In the genomic region with DNA sequence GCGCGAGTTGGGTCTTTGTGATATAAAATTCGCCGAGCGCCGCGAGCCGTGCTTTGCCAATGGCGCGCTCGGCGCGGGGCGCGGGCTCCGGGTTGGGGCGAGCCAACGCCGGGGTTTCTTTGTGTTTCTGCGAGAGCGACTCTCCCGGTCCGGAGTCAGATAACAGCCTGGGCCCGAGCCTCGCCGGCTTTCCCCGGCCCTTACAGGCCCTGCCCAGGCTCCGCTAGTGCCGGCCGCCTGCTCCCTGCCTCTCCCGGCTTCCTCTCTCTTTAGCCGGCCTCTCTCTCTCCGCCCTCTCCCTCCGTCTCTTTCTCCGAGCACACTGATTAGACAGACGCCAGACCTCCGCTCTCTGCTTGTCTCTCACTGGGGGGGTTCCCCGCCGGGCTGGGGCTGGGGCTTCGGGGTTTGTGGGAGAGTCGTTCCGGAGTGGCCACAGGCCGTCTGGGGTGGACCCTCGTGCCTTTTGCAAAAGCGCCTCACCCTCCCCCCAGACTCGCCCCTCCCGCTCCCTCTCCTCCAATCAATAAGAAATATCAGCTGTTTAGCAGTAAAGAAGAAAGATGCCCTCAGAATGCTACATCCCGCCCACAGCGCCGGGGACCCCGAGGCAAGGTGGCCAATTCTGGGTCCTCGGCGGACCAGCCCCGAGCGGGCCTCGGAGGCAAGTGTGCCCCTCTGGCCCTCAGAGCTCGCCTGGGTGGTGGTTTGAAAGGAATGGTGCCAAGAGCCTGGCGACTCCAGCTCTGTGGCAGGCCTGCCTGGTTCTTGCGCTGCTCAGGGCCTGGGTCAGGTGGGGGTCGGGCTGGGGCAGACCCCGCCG, we compare ENCODE assay signal across 9 cellular contexts. TPM values are rescaled to one million over a fixed set of nuclear protein-coding genes. Genes with fewer than 3 reads are reported as not detected.
DNase-seq lines count a peak whose midpoint lies in the region; ATAC-seq, FAIRE-seq and TF ChIP-seq lines count a peak whose summit lies in the region.
"Had no signal": no experiment of that assay in that cellular context is flagged by ENCODE, and none has a peak within 500 bp of the region (broad histone marks: within the 10 kb centered on the region; RNA-seq: fewer than 3 reads in every experiment).

No MANE protein-coding gene starts in this region.

- H3K9ac ChIP-seq in neural cell (ENCODE audit: low read length), result no peak overlapping the region

- TF ChIP-seq EP300 in esophagus muscularis mucosa (IDR thresholded peaks at IDR 0.05) (no peak), neural cell (conservative IDR thresholded peaks at IDR 0.05; ENCODE audit: poor library complexity, severe bottlenecking) (no peak)

- TF ChIP-seq CTCF in esophagus muscularis mucosa (IDR thresholded peaks at IDR 0.05), result no peak
- no peak for TF ChIP-seq CTCF in neural cell (IDR thresholded peaks at IDR 0.05; ENCODE audit: poor library complexity, severe bottlenecking)

- DNase-seq in NCI-H526 treated with DMSO at 0.1 percent for 48 hours (lab: John Stamatoyannopoulos, UW) (peak; percentile 5), NCI-H526 (lab: John Stamatoyannopoulos, UW) (no peak), SJSA1 (ENCODE audit: low read depth in 1 of 2, low spot score in 2 of 2) (peak in 1 of 2 experiments; percentile 75), esophagus muscularis mucosa (ENCODE audit: extremely low spot score) (peak; percentile 91), H54 (ENCODE audit: insufficient read length, low spot score) (no peak), NOMO-1 treated with DMSO at 0.1 percent for 48 hours (lab: John Stamatoyannopoulos, UW; ENCODE audit: unreplicated experiment) (no peak)
- DNase-seq: DND-41 had no signal

- H3K9me3 ChIP-seq in SJSA1 (replicated peaks) (no peaks in the 10 kb centered on the region), esophagus muscularis mucosa (no peaks in the 10 kb centered on the region), neural cell (ENCODE audit: low read length) (no peaks in the 10 kb centered on the region)

- no peak for TF ChIP-seq POLR2A in esophagus muscularis mucosa (IDR thresholded peaks at IDR 0.05; ENCODE audit: low read depth)
- TF ChIP-seq POLR2A in H54 (IDR thresholded peaks at IDR 0.05; ENCODE audit: low read depth, low read length), result no peak

- no peaks in the 10 kb centered on the region for H3K79me2 ChIP-seq in neural cell (replicated peaks; ENCODE audit: insufficient read depth, low read length)

- no peak overlapping the region for H3K4me2 ChIP-seq in neural cell (ENCODE audit: low read length)

- peak overlapping the region; percentile 52 for H3K4me3 ChIP-seq in SJSA1
- H3K4me3 ChIP-seq in esophagus muscularis mucosa, result peak overlapping the region; percentile 77 to 84 (median 80)
- peak overlapping the region; percentile 56 for H3K4me3 ChIP-seq in neural cell (ENCODE audit: low read length)

- no peak for FAIRE-seq in H54 (lab: Jason Lieb, UNC)

- H3K27me3 ChIP-seq in SJSA1 (replicated peaks), result no peaks in the 10 kb centered on the region
- H3K27me3 ChIP-seq in esophagus muscularis mucosa, result no peaks in the 10 kb centered on the region
- H3K27me3 ChIP-seq in neural cell (ENCODE audit: insufficient read depth, low read depth, low read length), result peaks cover 93% of the 10 kb centered on the region

- peaks cover 2% of the 10 kb centered on the region for H3F3A ChIP-seq in neural cell (ENCODE audit: insufficient read depth, low read length, poor library complexity, severe bottlenecking)

- no peak for ATAC-seq in GM18498 (IDR thresholded peaks at IDR 0.05; ENCODE audit: unreplicated experiment)

- H3K27ac ChIP-seq in SJSA1, result peak overlapping the region; percentile 86
- H3K27ac ChIP-seq in esophagus muscularis mucosa (replicated peaks in 1 of 4), result peak overlapping the region; percentile 94 to 97 (median 94)
- H3K27ac ChIP-seq in neural cell (ENCODE audit: low read length), result no peak overlapping the region

- no peak for TF ChIP-seq RAD21 in neural cell (conservative IDR thresholded peaks at IDR 0.05)

- H2AFZ ChIP-seq in neural cell (ENCODE audit: low read depth, low read length), result no peak overlapping the region

- peaks cover 67% of the 10 kb centered on the region for H3K36me3 ChIP-seq in SJSA1
- H3K36me3 ChIP-seq in esophagus muscularis mucosa, result peaks cover 13 to 28% (median 22%) of the 10 kb centered on the region in 4 donors
- no peaks in the 10 kb centered on the region for H3K36me3 ChIP-seq in neural cell (ENCODE audit: insufficient read depth, low read length)

- no peaks in the 10 kb centered on the region for H4K20me1 ChIP-seq in neural cell (ENCODE audit: insufficient read depth)

- intact Hi-C loops in esophagus muscularis mucosa (cut with DNase I), result no loop called here

- under 1% methylated on average over 39 of the region's 62 CpGs for WGBS in esophagus muscularis mucosa

- H3K9me2 ChIP-seq in neural cell (ENCODE audit: insufficient read depth, low read length), result no peaks in the 10 kb centered on the region

- peaks cover 40% of the 10 kb centered on the region for H3K4me1 ChIP-seq in SJSA1 (replicated peaks)
- H3K4me1 ChIP-seq in esophagus muscularis mucosa, result peaks cover 0 to 22% (median 15%) of the 10 kb centered on the region in 4 donors

TF ChIP-seq in neural cell, 6 proteins besides CTCF, POLR2A, EP300 and RAD21:
- TF ChIP-seq, protein P1, sequence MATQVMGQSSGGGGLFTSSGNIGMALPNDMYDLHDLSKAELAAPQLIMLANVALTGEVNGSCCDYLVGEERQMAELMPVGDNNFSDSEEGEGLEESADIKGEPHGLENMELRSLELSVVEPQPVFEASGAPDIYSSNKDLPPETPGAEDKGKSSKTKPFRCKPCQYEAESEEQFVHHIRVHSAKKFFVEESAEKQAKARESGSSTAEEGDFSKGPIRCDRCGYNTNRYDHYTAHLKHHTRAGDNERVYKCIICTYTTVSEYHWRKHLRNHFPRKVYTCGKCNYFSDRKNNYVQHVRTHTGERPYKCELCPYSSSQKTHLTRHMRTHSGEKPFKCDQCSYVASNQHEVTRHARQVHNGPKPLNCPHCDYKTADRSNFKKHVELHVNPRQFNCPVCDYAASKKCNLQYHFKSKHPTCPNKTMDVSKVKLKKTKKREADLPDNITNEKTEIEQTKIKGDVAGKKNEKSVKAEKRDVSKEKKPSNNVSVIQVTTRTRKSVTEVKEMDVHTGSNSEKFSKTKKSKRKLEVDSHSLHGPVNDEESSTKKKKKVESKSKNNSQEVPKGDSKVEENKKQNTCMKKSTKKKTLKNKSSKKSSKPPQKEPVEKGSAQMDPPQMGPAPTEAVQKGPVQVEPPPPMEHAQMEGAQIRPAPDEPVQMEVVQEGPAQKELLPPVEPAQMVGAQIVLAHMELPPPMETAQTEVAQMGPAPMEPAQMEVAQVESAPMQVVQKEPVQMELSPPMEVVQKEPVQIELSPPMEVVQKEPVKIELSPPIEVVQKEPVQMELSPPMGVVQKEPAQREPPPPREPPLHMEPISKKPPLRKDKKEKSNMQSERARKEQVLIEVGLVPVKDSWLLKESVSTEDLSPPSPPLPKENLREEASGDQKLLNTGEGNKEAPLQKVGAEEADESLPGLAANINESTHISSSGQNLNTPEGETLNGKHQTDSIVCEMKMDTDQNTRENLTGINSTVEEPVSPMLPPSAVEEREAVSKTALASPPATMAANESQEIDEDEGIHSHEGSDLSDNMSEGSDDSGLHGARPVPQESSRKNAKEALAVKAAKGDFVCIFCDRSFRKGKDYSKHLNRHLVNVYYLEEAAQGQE (IDR thresholded peaks at IDR 0.05; ENCODE audit: borderline replicate concordance), result no peak
- TF ChIP-seq MXI1 (conservative IDR thresholded peaks at IDR 0.05; ENCODE audit: poor library complexity, severe bottlenecking) (no peak), POLR2AphosphoS5 (IDR thresholded peaks at IDR 0.05) (no peak), EZH2 (IDR thresholded peaks at IDR 0.05; ENCODE audit: borderline replicate concordance, insufficient read depth, low read length, poor library complexity, severe bottlenecking) (peak; percentile 79), SMC3 (conservative IDR thresholded peaks at IDR 0.05; ENCODE audit: poor library complexity) (no peak)

RNA-seq across cellular contexts. Expression of a gene that starts 2.9 kb away (rescaled TPM):
- total RNA-seq in SJSA1 (2014; rRNA removed; shearing (Covaris generic)), result 9.8 and 14.0 TPM in 2 replicates
- 100 to 1,000 TPM in 2 of 4 donors, 10 to 100 TPM in 2; 42.7 to 131 (median 83.6) TPM for total RNA-seq in esophagus muscularis mucosa
- 0.07 TPM in 1 of 2 replicates, not detected in the other for polyA plus RNA-seq in neural cell
- polyA minus RNA-seq in neural cell, result not detected in 2 replicates

Comparison
In these comparisons a context has a peak if more than half of its experiments do, and no peak if none do; other contexts are left out.
1. DNase-seq: peak in NCI-H526 treated with DMSO at 0.1 percent for 48 hours (single experiment) and esophagus muscularis mucosa (single experiment); none in NCI-H526 (0 of 2), H54 (single experiment) and NOMO-1 treated with DMSO at 0.1 percent for 48 hours (single experiment).
2. Peak in every context shown above with its lines, with median percentiles within 50 percentile points of each other: H3K4me3 ChIP-seq.